In genomic region chr6:90136850-90137249, GRCh38 we compare ENCODE assay signal across 1 cellular context.
TF ChIP-seq lines count a peak whose summit lies in the region.

No MANE protein-coding gene starts in this region.

TF ChIP-seq in HEK293, 187 proteins besides CTCF, POLR2A, EP300 and RAD21 (continued from another document):
- TF ChIP-seq ZNF266 (tag by site-specific recombination; IDR thresholded peaks at IDR 0.05; ENCODE audit: low read depth), result no peak
